ENCODE assay signal across 9 cellular contexts in genomic region chr12:17588968-17589367, GRCh38.
A peak's percentile ranks its signal among the peaks of the same experiment; 100 is the strongest.
DNase-seq lines count a peak whose midpoint lies in the region; ATAC-seq, FAIRE-seq and TF ChIP-seq lines count a peak whose summit lies in the region.
"Had no signal": no experiment of that assay in that cellular context is flagged by ENCODE, and none has a peak within 500 bp of the region (broad histone marks: within the 10 kb centered on the region; RNA-seq: fewer than 3 reads in every experiment).

No MANE protein-coding gene starts in this region.

- 0 out of 2 replicates have a peak overlapping the region, but pooled peaks have one; percentile 11 for H3K4me3 ChIP-seq in ACC112 (ENCODE audit: low read depth, low read length)
- no peak overlapping the region for H3K4me3 ChIP-seq in H7 (ENCODE audit: insufficient read depth, low read depth, low read length)
- H3K4me3 ChIP-seq in OCI-LY3 (ENCODE audit: low read length): peak overlapping the region; percentile 44
- no peak overlapping the region for H3K4me3 ChIP-seq in iPS DF 6.9 (ENCODE audit: low read length)
- H3K4me3 ChIP-seq in upper lobe of left lung: no peak overlapping the region

- no peaks in the 10 kb centered on the region for H3K36me3 Mint-ChIP-seq in HFFc6 (ENCODE audit: low read depth)

- H3K4me3 Mint-ChIP-seq in HFFc6: no peak overlapping the region

- H3K9ac ChIP-seq in OCI-LY3 (ENCODE audit: low read length): no peak overlapping the region

- H3K36me3 ChIP-seq in ACC112 (ENCODE audit: insufficient read depth, low read length) (no peaks in the 10 kb centered on the region), H7 (replicated peaks; ENCODE audit: control insufficient read depth, insufficient read depth, low read length) (no peaks in the 10 kb centered on the region), OCI-LY3 (replicated peaks; ENCODE audit: low read depth, low read length) (no peaks in the 10 kb centered on the region), iPS DF 6.9 (ENCODE audit: control insufficient read depth, insufficient read depth, low read length) (no peaks in the 10 kb centered on the region), upper lobe of left lung (no peaks in the 10 kb centered on the region)

- H3K79me2 ChIP-seq in ACC112 (ENCODE audit: control insufficient read depth, insufficient read depth, low read length, unreplicated experiment) (no peaks in the 10 kb centered on the region), OCI-LY3 (ENCODE audit: low read length) (no peaks in the 10 kb centered on the region)

- no peak for ATAC-seq in upper lobe of left lung (ENCODE audit: low FRiP score in 2 of 2)

- H3K9me3 ChIP-seq in OCI-LY3 (ENCODE audit: insufficient read depth, low read length) (no peaks in the 10 kb centered on the region), iPS DF 6.9 (ENCODE audit: control insufficient read depth, insufficient read depth, low read length) (no peaks in the 10 kb centered on the region), upper lobe of left lung (no peaks in the 10 kb centered on the region)

- peak; percentile 15 for DNase-seq in H7
- DNase-seq in iPS DF 6.9 (ENCODE audit: low read depth, low spot score): peak; percentile 33
- DNase-seq in frontal cortex (ENCODE audit: low spot score in 2 of 2): no peak
- no peak for DNase-seq in upper lobe of left lung
- no peak for DNase-seq in HFFc6
- no peak for DNase-seq in GM19240 (ENCODE audit: insufficient read length, low spot score)
- DNase-seq: DMS79 treated with DMSO at 0.1 percent for 48 hours had no signal

- H4K20me1 ChIP-seq in OCI-LY3 (ENCODE audit: insufficient read depth, low read length): no peaks in the 10 kb centered on the region

- FAIRE-seq in frontal cortex (lab: Jason Lieb, UNC): no peak

- no peaks in the 10 kb centered on the region for H3K27me3 Mint-ChIP-seq in HFFc6 (ENCODE audit: insufficient read depth)

- H3K4me1 ChIP-seq in ACC112 (ENCODE audit: control insufficient read depth, insufficient read depth, low read length, unreplicated experiment) (no peaks in the 10 kb centered on the region), OCI-LY3 (ENCODE audit: low read length) (no peaks in the 10 kb centered on the region), iPS DF 6.9 (ENCODE audit: control insufficient read depth, insufficient read depth, low read length) (no peaks in the 10 kb centered on the region), upper lobe of left lung (no peaks in the 10 kb centered on the region)

- no peak overlapping the region for H3K27ac Mint-ChIP-seq in HFFc6

- peaks cover 9% of the 10 kb centered on the region; the same call in 1 of the 2 replicates for H3K9me3 Mint-ChIP-seq in HFFc6

- H3K27ac ChIP-seq in ACC112 (ENCODE audit: low read depth, low read length) (no peak overlapping the region), OCI-LY3 (ENCODE audit: low read length) (no peak overlapping the region), iPS DF 6.9 (ENCODE audit: low read length) (no peak overlapping the region), upper lobe of left lung (no peak overlapping the region)

- H3K4me2 ChIP-seq in OCI-LY3 (ENCODE audit: low read length): peak overlapping the region; percentile 50

- H3K27me3 ChIP-seq in ACC112 (ENCODE audit: insufficient read depth, low read length) (no peaks in the 10 kb centered on the region), H7 (ENCODE audit: control insufficient read depth, insufficient read depth, low read length) (no peaks in the 10 kb centered on the region), OCI-LY3 (ENCODE audit: low read depth, low read length) (no peaks in the 10 kb centered on the region), iPS DF 6.9 (ENCODE audit: control insufficient read depth, insufficient read depth, low read length) (no peaks in the 10 kb centered on the region), upper lobe of left lung (no peaks in the 10 kb centered on the region)

- WGBS in iPS DF 6.9 (ENCODE audit: insufficient coverage, insufficient read length): no CpG with 5 or more reads among the region's 5 CpGs
- 46 to 59% methylated on average over 5 of the region's 5 CpGs for WGBS in upper lobe of left lung, 2 donors

- H3K4me1 Mint-ChIP-seq in HFFc6 (ENCODE audit: low read depth): no peaks in the 10 kb centered on the region

- no peak for TF ChIP-seq EP300 in upper lobe of left lung (IDR thresholded peaks at IDR 0.05)

- TF ChIP-seq POLR2A in upper lobe of left lung (IDR thresholded peaks at IDR 0.05): no peak

- TF ChIP-seq CTCF in OCI-LY3 (IDR thresholded peaks at IDR 0.05; ENCODE audit: low read depth, low read length) (peak; percentile 64), upper lobe of left lung (IDR thresholded peaks at IDR 0.05) (peak in 3 of 6 experiments; percentile 15 to 28 (median 18)), HFFc6 (IDR thresholded peaks at IDR 0.05) (no peak)

- H2AFZ ChIP-seq in ACC112 (ENCODE audit: low read length, unreplicated experiment) (peak overlapping the region; percentile 49), OCI-LY3 (ENCODE audit: low read depth, low read length) (peak overlapping the region; percentile 86)

Comparison
In these comparisons a context has a peak if more than half of its experiments do, and no peak if none do; other contexts are left out.
1. H3K4me3 ChIP-seq: peak in ACC112 (single experiment) and OCI-LY3 (single experiment); none in H7 (single experiment), iPS DF 6.9 (single experiment) and upper lobe of left lung (0 of 4).
2. DNase-seq: peak in H7 (single experiment) and iPS DF 6.9 (single experiment); none in frontal cortex (0 of 2), upper lobe of left lung (0 of 2), HFFc6 (single experiment) and GM19240 (single experiment).